Comparison of ENCODE assay signal across 28 cellular contexts in the genomic region with DNA sequence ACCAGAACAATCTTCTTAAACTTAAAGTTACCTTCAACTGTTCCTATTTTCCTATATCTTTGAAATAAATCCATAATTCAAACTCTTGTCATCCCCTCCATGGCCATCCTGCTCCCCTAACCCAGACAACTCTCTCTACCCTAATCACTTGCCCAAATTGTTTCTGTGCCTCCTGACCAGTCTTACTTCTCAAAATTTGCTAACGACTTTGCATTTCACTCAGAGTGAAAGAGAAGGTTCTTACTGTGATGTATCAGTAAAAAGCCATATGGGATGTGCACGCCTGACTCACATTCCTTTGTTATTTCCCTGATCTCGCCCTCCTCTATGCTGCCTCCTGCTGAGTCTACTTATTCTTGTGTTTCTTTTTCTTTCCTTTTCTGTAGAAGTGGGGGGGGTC.
DNase-seq lines count a peak whose midpoint lies in the region; ATAC-seq and TF ChIP-seq lines count a peak whose summit lies in the region.
"Had no signal": no experiment of that assay in that cellular context is flagged by ENCODE, and none has a peak within 500 bp of the region (broad histone marks: within the 10 kb centered on the region; RNA-seq: fewer than 3 reads in every experiment).

No MANE protein-coding gene starts in this region.

- H3K4me1 ChIP-seq in BLaER1 treated with 17β-estradiol and CSF1 and Interleukin-3, amounts not matched to agents 10 nM and 100 nM = peaks cover 33 to 48% (median 44%) of the 10 kb centered on the region in 10 experiments
- H3K4me1 ChIP-seq in endodermal cell (ENCODE audit: control insufficient read depth, insufficient read depth, low read length) = no peaks in the 10 kb centered on the region
- H3K4me1 ChIP-seq: foreskin keratinocyte, left lung, upper lobe of right lung had no signal

- H3K9ac ChIP-seq in BLaER1 treated with 17β-estradiol and CSF1 and Interleukin-3, amounts not matched to agents 10 nM and 100 nM = no peak overlapping the region
- H3K9ac ChIP-seq in endodermal cell (ENCODE audit: extremely low read depth, low read length, poor library complexity, severe bottlenecking) = no peak overlapping the region

- no peak overlapping the region for H3K4me3 Mint-ChIP-seq in endodermal cell
- H3K4me3 Mint-ChIP-seq: activated CD4-positive, alpha-beta memory T cell treated with anti-CD3 and anti-CD28 coated beads, Interleukin-2, amount 10 ng/mL, durations not matched to agents 7 days and 5 days; brain; mesothelial cell of epicardium; naive thymus-derived CD8-positive, alpha-beta T cell; stimulated activated effector memory CD8-positive, alpha-beta T cell treated with anti-CD3 and anti-CD28 coated beads, Interleukin-12 subunit alpha, Interleukin-12 subunit beta, amount 100 ng/mL, for 72 hours had no signal

- ATAC-seq in GM19351 (IDR thresholded peaks at IDR 0.05; ENCODE audit: unreplicated experiment) = peak; percentile 82
- peak; percentile 36 for ATAC-seq in HG03066 (IDR thresholded peaks at IDR 0.05; ENCODE audit: low read depth, unreplicated experiment)
- ATAC-seq: esophagus mucosa; foreskin keratinocyte; HCT116; left lung; naive thymus-derived CD8-positive, alpha-beta T cell; stimulated activated effector memory CD8-positive, alpha-beta T cell treated with anti-CD3 and anti-CD28 coated beads, Interleukin-12 subunit alpha, Interleukin-12 subunit beta, amount 100 ng/mL, for 72 hours; upper lobe of right lung had no signal

- H3K4me1 Mint-ChIP-seq in endodermal cell = peaks cover 2% of the 10 kb centered on the region
- H3K4me1 Mint-ChIP-seq: activated CD4-positive, alpha-beta memory T cell treated with anti-CD3 and anti-CD28 coated beads, Interleukin-2, amount 10 ng/mL, durations not matched to agents 7 days and 5 days; mesothelial cell of epicardium; naive thymus-derived CD8-positive, alpha-beta T cell; stimulated activated effector memory CD8-positive, alpha-beta T cell treated with anti-CD3 and anti-CD28 coated beads, Interleukin-12 subunit alpha, Interleukin-12 subunit beta, amount 100 ng/mL, for 72 hours had no signal

- H3K9me3 Mint-ChIP-seq in endodermal cell = no peaks in the 10 kb centered on the region
- H3K9me3 Mint-ChIP-seq: activated CD4-positive, alpha-beta memory T cell treated with anti-CD3 and anti-CD28 coated beads, Interleukin-2, amount 10 ng/mL, durations not matched to agents 7 days and 5 days; brain; mesothelial cell of epicardium; naive thymus-derived CD8-positive, alpha-beta T cell had no signal

- H3K4me2 ChIP-seq in BLaER1 treated with 17β-estradiol and CSF1 and Interleukin-3, amounts not matched to agents 10 nM and 100 nM = peak overlapping the region in 7 of 11 experiments; percentile 6 to 65 (median 24); a peak in 7 of 22 replicates

- H3K36me3 ChIP-seq in BLaER1 treated with 17β-estradiol and CSF1 and Interleukin-3, amounts not matched to agents 10 nM and 100 nM = no peaks in the 10 kb centered on the region
- no peaks in the 10 kb centered on the region for H3K36me3 ChIP-seq in endodermal cell (ENCODE audit: control insufficient read depth, insufficient read depth, low read length)
- H3K36me3 ChIP-seq: left lung, upper lobe of right lung had no signal

- H3K27me3 ChIP-seq in BLaER1 treated with 17β-estradiol and CSF1 and Interleukin-3, amounts not matched to agents 10 nM and 100 nM = no peaks in the 10 kb centered on the region
- H3K27me3 ChIP-seq in endodermal cell (ENCODE audit: control insufficient read depth, insufficient read depth, low read length, poor library complexity, severe bottlenecking) = no peaks in the 10 kb centered on the region
- H3K27me3 ChIP-seq: foreskin keratinocyte, left lung, upper lobe of right lung had no signal

- DNase-seq in RPMI7951 (ENCODE audit: low read depth) (peak; percentile 23), endodermal cell (no peak), amniotic stem cell (lab: John Stamatoyannopoulos, UW) (no peak), D341Med (ENCODE audit: low spot score) (no peak)
- DNase-seq in activated CD8-positive, alpha-beta memory T cell treated with anti-CD3 and anti-CD28 coated beads, Interleukin-2, amount 50 U/mL, for 4 hours = no peak
- DNase-seq: activated CD4-positive, alpha-beta memory T cell treated with anti-CD3 and anti-CD28 coated beads, Interleukin-2, amount 10 ng/mL, durations not matched to agents 7 days and 5 days; activated CD4-positive, CD25-positive, alpha-beta regulatory T cell treated with anti-CD3 and anti-CD28 coated beads, Interleukin-2, amount 50 U/mL, for 72 hours; activated gamma-delta T cell; C1 segment of cervical spinal cord; DND-41; effector memory CD4-positive, alpha-beta T cell; foreskin keratinocyte; left lung; naive thymus-derived CD8-positive, alpha-beta T cell; NCI-H1092; NCI-H187 treated with DMSO at 0.1 percent for 48 hours; NCI-H524 treated with DMSO at 0.1 percent for 48 hours; stimulated activated CD4-positive, alpha-beta T cell treated with anti-CD3 and anti-CD28 coated beads, Interleukin-2, amount 100 ng/mL, for 48 hours; substantia nigra; upper lobe of right lung had no signal

- 76% methylated on average over 3 of the region's 3 CpGs; no CpG with 5 or more reads in 1 of the 2 experiments for WGBS in endodermal cell (ENCODE audit: insufficient coverage in 1 of 2, insufficient read length in 1 of 2), 2 experiments

- no peaks in the 10 kb centered on the region for H3K27me3 Mint-ChIP-seq in endodermal cell (ENCODE audit: insufficient read depth)
- H3K27me3 Mint-ChIP-seq: activated CD4-positive, alpha-beta memory T cell treated with anti-CD3 and anti-CD28 coated beads, Interleukin-2, amount 10 ng/mL, durations not matched to agents 7 days and 5 days; brain had no signal

- H3K36me3 Mint-ChIP-seq in endodermal cell (ENCODE audit: low read depth) = no peaks in the 10 kb centered on the region
- H3K36me3 Mint-ChIP-seq: brain; mesothelial cell of epicardium; naive thymus-derived CD8-positive, alpha-beta T cell; stimulated activated effector memory CD8-positive, alpha-beta T cell treated with anti-CD3 and anti-CD28 coated beads, Interleukin-12 subunit alpha, Interleukin-12 subunit beta, amount 100 ng/mL, for 72 hours had no signal

- H3K27ac ChIP-seq in BLaER1 treated with 17β-estradiol and CSF1 and Interleukin-3, amounts not matched to agents 10 nM and 100 nM = no peak overlapping the region
- H3K27ac ChIP-seq in endodermal cell (ENCODE audit: low read depth, low read length) = no peak overlapping the region
- H3K27ac ChIP-seq: foreskin keratinocyte, left lung, upper lobe of right lung had no signal

- H3K9me3 ChIP-seq in BLaER1 treated with 17β-estradiol and CSF1 and Interleukin-3, amounts not matched to agents 10 nM and 100 nM (replicated peaks in 1 of 11) = no peaks in the 10 kb centered on the region
- no peaks in the 10 kb centered on the region for H3K9me3 ChIP-seq in endodermal cell (ENCODE audit: control insufficient read depth, low read length)
- H3K9me3 ChIP-seq: left lung, upper lobe of right lung had no signal

- no peak for TF ChIP-seq CTCF in endodermal cell (conservative IDR thresholded peaks at IDR 0.05)

- no peak overlapping the region for H3K4me3 ChIP-seq in BLaER1 treated with 17β-estradiol and CSF1 and Interleukin-3, amounts not matched to agents 10 nM and 100 nM
- no peak overlapping the region for H3K4me3 ChIP-seq in endodermal cell (ENCODE audit: low read length)
- H3K4me3 ChIP-seq: left lung, upper lobe of right lung had no signal

- no peak overlapping the region for H3K27ac Mint-ChIP-seq in endodermal cell
- H3K27ac Mint-ChIP-seq: activated CD4-positive, alpha-beta memory T cell treated with anti-CD3 and anti-CD28 coated beads, Interleukin-2, amount 10 ng/mL, durations not matched to agents 7 days and 5 days; brain; mesothelial cell of epicardium; naive thymus-derived CD8-positive, alpha-beta T cell; stimulated activated effector memory CD8-positive, alpha-beta T cell treated with anti-CD3 and anti-CD28 coated beads, Interleukin-12 subunit alpha, Interleukin-12 subunit beta, amount 100 ng/mL, for 72 hours had no signal

- H4K20me1 ChIP-seq in BLaER1 treated with 17β-estradiol and CSF1 and Interleukin-3, amounts not matched to agents 10 nM and 100 nM = no peaks in the 10 kb centered on the region
